9 cellular contexts compared by ENCODE assay signal in the genomic region with DNA sequence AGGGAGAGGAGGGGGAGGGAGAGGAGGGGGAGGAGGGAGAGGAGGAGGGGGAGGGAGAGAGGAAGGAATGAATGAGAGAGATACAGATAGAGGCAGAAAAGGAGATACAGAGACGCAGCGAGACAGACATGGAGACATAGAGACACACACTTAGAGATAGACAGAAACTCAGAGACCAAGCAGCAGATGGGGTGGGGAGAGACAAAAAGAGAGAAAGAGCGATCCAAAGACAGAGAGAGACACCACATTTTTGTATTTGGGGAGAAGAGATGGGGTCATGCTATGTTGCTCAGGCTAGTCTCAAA. TPM values are rescaled to one million over a fixed set of nuclear protein-coding genes. Genes with fewer than 3 reads are reported as not detected.
DNase-seq lines count a peak whose midpoint lies in the region; ATAC-seq and TF ChIP-seq lines count a peak whose summit lies in the region.
"Had no signal": no experiment of that assay in that cellular context is flagged by ENCODE, and none has a peak within 500 bp of the region (broad histone marks: within the 10 kb centered on the region; RNA-seq: fewer than 3 reads in every experiment).

No MANE protein-coding gene starts in this region.

- no peak for ATAC-seq in T-helper 17 cell
- no peak for ATAC-seq in GM21367 (IDR thresholded peaks at IDR 0.05; ENCODE audit: unreplicated experiment)

- peaks cover 24% of the 10 kb centered on the region for H3K4me1 ChIP-seq in thymus (ENCODE audit: control insufficient read depth, insufficient read depth, low read length)

- WGBS in thymus, result 34% methylated on average over 3 of the region's 3 CpGs

- no peak overlapping the region for H3K27ac ChIP-seq in thymus (ENCODE audit: low read depth)

- H3K9me3 ChIP-seq in T-helper 17 cell (ENCODE audit: control insufficient read depth, low read length, poor library complexity, severe bottlenecking) (no peaks in the 10 kb centered on the region), thymus (ENCODE audit: control insufficient read depth) (no peaks in the 10 kb centered on the region)
- H3K9me3 ChIP-seq: mucosa of descending colon had no signal

- POLR2A ChIA-PET in GM10248 (lab: Yijun Ruan, JAX), result interaction anchor here (0.6 to 1.0 kb wide), 2 partner anchors 28 to 37 kb away, joined by 5 read pairs; a partner anchor contains a TSS

- no peaks in the 10 kb centered on the region for H3K27me3 Mint-ChIP-seq in activated naive CD4-positive, alpha-beta T cell treated with anti-CD3 and anti-CD28 coated beads for 36 hours (ENCODE audit: low read depth)
- no peaks in the 10 kb centered on the region for H3K27me3 Mint-ChIP-seq in T-helper 17 cell

- DNase-seq in activated naive CD4-positive, alpha-beta T cell treated with anti-CD3 and anti-CD28 coated beads for 36 hours, result no peak
- DNase-seq in activated naive CD4-positive, alpha-beta T cell treated with anti-CD3 and anti-CD28 coated beads, Interleukin-2, amount 50 U/mL, for 16 hours, result no peak
- DNase-seq in T-helper 17 cell (no peak), epithelial cell of esophagus (ENCODE audit: low read depth) (no peak), GM10248 (ENCODE audit: extremely low spot score) (no peak)
- DNase-seq in stimulated activated CD4-positive, alpha-beta T cell treated with anti-CD3 and anti-CD28 coated beads, Interleukin-2, amount 100 ng/mL, for 48 hours, result no peak

- CTCF ChIA-PET in activated naive CD4-positive, alpha-beta T cell treated with anti-CD3 and anti-CD28 coated beads for 36 hours (lab: Charles Lee), result interaction anchor here (0.9 to 2.6 kb wide), 3 partner anchors 28 to 148 kb away, joined by 3 to 17 read pairs (median 6); no protein-coding TSS in a partner anchor
- CTCF ChIA-PET in GM10248 (lab: Yijun Ruan, JAX), result interaction anchor here (0.6 to 3.1 kb wide), 8 partner anchors 10 to 324 kb away, joined by 3 to 23 read pairs (median 5); a partner anchor contains a TSS

- H3K4me3 ChIP-seq in epithelial cell of esophagus (ENCODE audit: low read length) (peak overlapping the region; percentile 67), thymus (ENCODE audit: low read length) (peak overlapping the region; percentile 65)
- H3K4me3 ChIP-seq: mucosa of descending colon had no signal

- H3K36me3 Mint-ChIP-seq in activated naive CD4-positive, alpha-beta T cell treated with anti-CD3 and anti-CD28 coated beads for 36 hours (ENCODE audit: low read depth), result no peaks in the 10 kb centered on the region
- H3K36me3 Mint-ChIP-seq in T-helper 17 cell (ENCODE audit: low read depth), result no peaks in the 10 kb centered on the region

- H3K9me3 Mint-ChIP-seq in activated naive CD4-positive, alpha-beta T cell treated with anti-CD3 and anti-CD28 coated beads for 36 hours, result no peaks in the 10 kb centered on the region

- H3K4me1 Mint-ChIP-seq in activated naive CD4-positive, alpha-beta T cell treated with anti-CD3 and anti-CD28 coated beads for 36 hours (ENCODE audit: low read depth), result peaks cover 31% of the 10 kb centered on the region
- peaks cover 33% of the 10 kb centered on the region for H3K4me1 Mint-ChIP-seq in T-helper 17 cell

- no peaks in the 10 kb centered on the region for H3K27me3 ChIP-seq in thymus (ENCODE audit: control insufficient read depth, insufficient read depth)

- H3K4me3 Mint-ChIP-seq in activated naive CD4-positive, alpha-beta T cell treated with anti-CD3 and anti-CD28 coated beads for 36 hours, result peak overlapping the region; percentile 78
- H3K4me3 Mint-ChIP-seq in T-helper 17 cell, result peak overlapping the region; percentile 98

- TF ChIP-seq CTCF in epithelial cell of esophagus (IDR thresholded peaks at IDR 0.05; ENCODE audit: insufficient read depth, low read depth, low read length, missing control alignments) (no peak), GM10248 (IDR thresholded peaks at IDR 0.05; ENCODE audit: control extremely low read depth, extremely low read depth, low read depth, missing control alignments) (no peak)

- intact Hi-C loops in activated naive CD4-positive, alpha-beta T cell treated with anti-CD3 and anti-CD28 coated beads for 36 hours (cut with micrococcal nuclease), result loop anchor here (1.0 to 5.0 kb wide), 10 partner anchors 10 to 345 kb away; a partner anchor contains a TSS

- no peak overlapping the region for H3K27ac Mint-ChIP-seq in activated naive CD4-positive, alpha-beta T cell treated with anti-CD3 and anti-CD28 coated beads for 36 hours
- H3K27ac Mint-ChIP-seq in T-helper 17 cell, result peak overlapping the region; percentile 95

- H3K36me3 ChIP-seq in thymus (ENCODE audit: control insufficient read depth, insufficient read depth), result no peaks in the 10 kb centered on the region

RNA-seq across cellular contexts. Expression of a gene that starts 0.9 kb away (rescaled TPM):
- total RNA-seq in activated naive CD4-positive, alpha-beta T cell treated with anti-CD3 and anti-CD28 coated beads for 36 hours, result 10 to 100 TPM; 12.0 to 14.9 TPM
- total RNA-seq in T-helper 17 cell, result 1 to 10 TPM; 7.4 to 9.6 TPM
- 15.3 TPM for polyA plus RNA-seq in thymus

RNA-seq across cellular contexts. Expression of a gene that starts 9.7 kb away (rescaled TPM):
- 1 to 10 TPM; 7.8 to 9.7 TPM for total RNA-seq in activated naive CD4-positive, alpha-beta T cell treated with anti-CD3 and anti-CD28 coated beads for 36 hours
- 10 to 100 TPM; 29.7 to 38.2 TPM for total RNA-seq in T-helper 17 cell
- polyA plus RNA-seq in thymus, result 21.2 TPM

RNA-seq across cellular contexts. Expression of a gene that starts 26.0 kb away (rescaled TPM):
- under 1 TPM in 1 of 2 experiments, not detected in 1; 0.17 TPM for total RNA-seq in activated naive CD4-positive, alpha-beta T cell treated with anti-CD3 and anti-CD28 coated beads for 36 hours
- 1 to 10 TPM; 2.8 to 3.4 TPM for total RNA-seq in T-helper 17 cell
- 3.5 TPM for polyA plus RNA-seq in thymus

RNA-seq across cellular contexts. Expression of a gene that starts 27.6 kb away (rescaled TPM):
- total RNA-seq in activated naive CD4-positive, alpha-beta T cell treated with anti-CD3 and anti-CD28 coated beads for 36 hours, result 10 to 100 TPM; 20.1 to 20.6 TPM
- total RNA-seq in T-helper 17 cell, result 10 to 100 TPM; 11.9 to 12.6 TPM
- polyA plus RNA-seq in thymus, result 13.4 TPM

RNA-seq across cellular contexts. Expression of a gene that starts 27.9 kb away (rescaled TPM):
- 1,000 to 10,000 TPM; 2,373 to 2,473 TPM for total RNA-seq in activated naive CD4-positive, alpha-beta T cell treated with anti-CD3 and anti-CD28 coated beads for 36 hours
- total RNA-seq in T-helper 17 cell, result 1,000 to 10,000 TPM; 2,478 to 2,506 TPM
- 2,606 TPM for polyA plus RNA-seq in thymus
